In the genomic region with DNA sequence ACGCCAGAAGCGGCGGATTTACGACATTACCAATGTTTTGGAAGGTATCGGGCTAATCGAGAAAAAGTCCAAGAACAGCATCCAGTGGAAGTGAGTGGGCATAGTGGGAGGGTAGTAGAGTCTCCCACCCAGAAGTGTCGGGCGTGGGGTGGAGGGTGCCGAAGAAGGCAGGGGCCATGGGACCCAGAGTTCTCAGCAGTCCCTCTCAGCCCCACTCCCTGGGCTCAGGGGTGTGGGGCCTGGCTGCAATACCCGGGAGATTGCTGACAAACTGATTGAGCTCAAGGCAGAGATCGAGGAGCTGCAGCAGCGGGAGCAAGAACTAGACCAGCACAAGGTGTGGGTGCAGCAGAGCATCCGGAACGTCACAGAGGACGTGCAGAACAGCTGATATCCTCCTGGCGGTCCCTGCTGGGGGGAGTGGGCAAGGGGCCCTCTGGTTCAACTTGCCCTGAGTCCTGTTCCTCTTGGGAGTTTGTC, we compare ENCODE assay signal across 8 cellular contexts. TPM values are rescaled to one million over a fixed set of nuclear protein-coding genes. Genes with fewer than 3 reads are reported as not detected.
DNase-seq lines count a peak whose midpoint lies in the region; ATAC-seq, FAIRE-seq and TF ChIP-seq lines count a peak whose summit lies in the region.

No MANE protein-coding gene starts in this region.

- peaks cover 21% of the 10 kb centered on the region for H3K36me3 ChIP-seq in ES-I3 (ENCODE audit: insufficient read depth, low read length)
- H3K36me3 ChIP-seq in PC-9 (ENCODE audit: low read depth) = peaks cover 25% of the 10 kb centered on the region; the same call in 1 of the 2 replicates
- H3K36me3 ChIP-seq in pancreas = peaks cover 0 to 25% (median 13%) of the 10 kb centered on the region in 3 donors

- TF ChIP-seq POLR2A in GM12891 (IDR thresholded peaks at IDR 0.05; ENCODE audit: low read depth, low read length) = no peak

- FAIRE-seq in pancreas (lab: Jason Lieb, UNC) (no peak), GM12891 (lab: Jason Lieb, UNC) (no peak)

- H3F3A ChIP-seq in PC-9 (ENCODE audit: insufficient read depth, low read depth) = peaks cover 44% of the 10 kb centered on the region

- CTCF ChIA-PET in PC-9 (lab: Charles Lee) = interaction anchor here (0.5 to 0.7 kb wide), 5 partner anchors 8 to 310 kb away, joined by 3 to 8 read pairs (median 3); no protein-coding TSS in a partner anchor

- peaks cover 14% of the 10 kb centered on the region for H4K20me1 ChIP-seq in PC-9 (ENCODE audit: insufficient read depth)

- DNase-seq in PC-9 = no peak
- no peak for DNase-seq in epithelial cell of proximal tubule (ENCODE audit: low read depth)
- DNase-seq in pancreas = no peak
- no peak for DNase-seq in superior temporal gyrus (ENCODE audit: extremely low spot score)
- DNase-seq in NCI-H187 (lab: John Stamatoyannopoulos, UW) = no peak
- no peak for DNase-seq in AG08395 (ENCODE audit: low spot score)
- DNase-seq in GM12891 (ENCODE audit: insufficient read length, low spot score) = no peak

- H3K4me2 ChIP-seq in PC-9 = peak overlapping the region; percentile 96

- H3K9ac ChIP-seq in ES-I3 (ENCODE audit: low read depth, low read length) = peak overlapping the region; percentile 93

- intact Hi-C loops in PC-9 (cut with micrococcal nuclease; ENCODE audit: unreplicated experiment) = loop anchor here (10.0 kb wide), 2 partner anchors 202 to 272 kb away; a partner anchor contains a TSS
- intact Hi-C loops in pancreas (cut with DNase I) = no loop called here

- H3K27ac ChIP-seq in PC-9 (no peak overlapping the region), pancreas (peak overlapping the region in 1 of 4 donors; percentile 47)

- H3K9me2 ChIP-seq in PC-9 (ENCODE audit: insufficient read depth) = no peaks in the 10 kb centered on the region

- H3K4me1 ChIP-seq in ES-I3 (ENCODE audit: insufficient read depth, low read length) (peaks cover 11% of the 10 kb centered on the region), PC-9 (replicated peaks; ENCODE audit: insufficient read depth) (peaks cover 39% of the 10 kb centered on the region), pancreas (peaks cover 14 to 19% (median 17%) of the 10 kb centered on the region in 3 donors)

- POLR2A ChIA-PET in PC-9 (lab: Charles Lee; ENCODE audit: unreplicated experiment) = interaction anchor here (0.7 kb wide), 1 partner anchor 76 kb away, joined by 5 read pairs; no protein-coding TSS in a partner anchor

- H3K4me3 ChIP-seq in PC-9 (peak overlapping the region; percentile 92), epithelial cell of proximal tubule (ENCODE audit: low read depth, low read length) (peak overlapping the region; percentile 69), pancreas (peak overlapping the region; percentile 89 to 100 (median 97))

- no peak overlapping the region for H2AFZ ChIP-seq in PC-9

- H3K9me3 ChIP-seq in ES-I3 (ENCODE audit: control insufficient read depth, insufficient read depth, low read length) = no peaks in the 10 kb centered on the region
- no peaks in the 10 kb centered on the region for H3K9me3 ChIP-seq in PC-9 (ENCODE audit: insufficient read depth, low read depth)
- no peaks in the 10 kb centered on the region for H3K9me3 ChIP-seq in pancreas

- no peak for ATAC-seq in pancreas

- no peak for TF ChIP-seq CTCF in PC-9 (conservative IDR thresholded peaks at IDR 0.05)
- TF ChIP-seq CTCF in epithelial cell of proximal tubule (conservative IDR thresholded peaks at IDR 0.05; ENCODE audit: low read depth, low read length) = no peak
- no peak for TF ChIP-seq CTCF in pancreas (IDR thresholded peaks at IDR 0.05)

- no peaks in the 10 kb centered on the region for H3K27me3 ChIP-seq in PC-9 (ENCODE audit: insufficient read depth, low read depth)
- H3K27me3 ChIP-seq in pancreas = no peaks in the 10 kb centered on the region

- H3K79me2 ChIP-seq in PC-9 (ENCODE audit: low read depth) = peaks cover 36% of the 10 kb centered on the region

- 13 to 19% methylated on average over 16 of the region's 16 CpGs for WGBS in pancreas, 2 donors

- BruUV-seq in PC-9 (replicated peaks; lab: Mats Ljungman, UMichigan) = no TSS peak

TF ChIP-seq in GM12891, 5 proteins besides CTCF, POLR2A, EP300 and RAD21:
- TF ChIP-seq SPI1 (IDR thresholded peaks at IDR 0.05; ENCODE audit: low read depth, low read length) (no peak), TAF1 (IDR thresholded peaks at IDR 0.05; ENCODE audit: low read depth, low read length) (no peak), PAX5 (IDR thresholded peaks at IDR 0.05; ENCODE audit: insufficient read depth, low read length, severe bottlenecking) (no peak)

RNA-seq across cellular contexts. Expression of a gene that starts 0.9 kb away (rescaled TPM):
- 78.4 and 82.5 TPM in 2 replicates for total RNA-seq in PC-9 (2021)
- 78.9 and 108 TPM in 2 replicates for total RNA-seq in epithelial cell of proximal tubule
- total RNA-seq in pancreas = 10 to 100 TPM; 14.8 to 27.7 (median 19.3) TPM
- 10 to 100 TPM; 54.9 to 61.3 TPM for polyA plus RNA-seq in pancreas
- polyA plus RNA-seq in GM12891 (2012; ENCODE audit: low read depth, missing spikeins) = 65.9 TPM

RNA-seq across cellular contexts. Expression of a gene that starts 2.9 kb away (rescaled TPM):
- total RNA-seq in PC-9 (2021) (0.35 TPM in 1 of 2 replicates, not detected in the other), epithelial cell of proximal tubule (1.2 TPM in 1 of 2 replicates, not detected in the other), pancreas (1 to 10 TPM in 3 of 6 donors, under 1 TPM in 3; 0.67 to 2.3 (median 1.2) TPM)
- 1 to 10 TPM; 5.2 to 6.2 TPM for polyA plus RNA-seq in pancreas
- polyA plus RNA-seq in GM12891 (2012; ENCODE audit: low read depth, missing spikeins) = not detected

RNA-seq across cellular contexts. Expression of a gene that starts 6.1 kb away (rescaled TPM):
- total RNA-seq in PC-9 (2021) = 32.4 and 51.1 TPM in 2 replicates
- total RNA-seq in epithelial cell of proximal tubule = 4.0 and 11.0 TPM in 2 replicates
- total RNA-seq in pancreas = 10 to 100 TPM; 14.6 to 23.7 (median 23.0) TPM
- polyA plus RNA-seq in pancreas = 10 to 100 TPM; 41.0 to 52.4 TPM
- polyA plus RNA-seq in GM12891 (2012; ENCODE audit: low read depth, missing spikeins) = 1.5 TPM

RNA-seq across cellular contexts. Expression of a gene that starts 9.1 kb away (rescaled TPM):
- total RNA-seq in PC-9 (2021) (21.7 and 24.6 TPM in 2 replicates), epithelial cell of proximal tubule (5.1 and 11.4 TPM in 2 replicates), pancreas (10 to 100 TPM in 3 of 6 donors, 1 to 10 TPM in 3; 4.8 to 22.3 (median 10.4) TPM)
- 10 to 100 TPM; 51.2 to 55.6 TPM for polyA plus RNA-seq in pancreas
- polyA plus RNA-seq in GM12891 (2012; ENCODE audit: low read depth, missing spikeins) = 19.1 TPM

RNA-seq across cellular contexts. Expression of a gene that starts 22.5 kb away (rescaled TPM):
- total RNA-seq in PC-9 (2021) (68.0 and 76.8 TPM in 2 replicates), epithelial cell of proximal tubule (12.5 and 39.4 TPM in 2 replicates), pancreas (10 to 100 TPM; 15.2 to 31.2 (median 19.8) TPM)
- polyA plus RNA-seq in pancreas = 100 to 1,000 TPM in 1 of 2 donors, 10 to 100 TPM in 1; 84.5 to 119 TPM
- 10.3 TPM for polyA plus RNA-seq in GM12891 (2012; ENCODE audit: low read depth, missing spikeins)
